ENCODE assay signal across 17 cellular contexts in genomic region chr7:128071376-128071775, GRCh38. TPM values are rescaled to one million over a fixed set of nuclear protein-coding genes. Genes with fewer than 3 reads are reported as not detected.
A peak's percentile ranks its signal among the peaks of the same experiment; 100 is the strongest.
DNase-seq lines count a peak whose midpoint lies in the region; ATAC-seq and TF ChIP-seq lines count a peak whose summit lies in the region.
"Had no signal": no experiment of that assay in that cellular context is flagged by ENCODE, and none has a peak within 500 bp of the region (broad histone marks: within the 10 kb centered on the region; RNA-seq: fewer than 3 reads in every experiment).

No MANE protein-coding gene starts in this region.

- no peak overlapping the region for H3K4me3 Mint-ChIP-seq in activated naive CD4-positive, alpha-beta T cell treated with anti-CD3 and anti-CD28 coated beads, Interleukin-2, amount 10 ng/mL, durations not matched to agents 7 days and 5 days
- H3K4me3 Mint-ChIP-seq in activated naive CD4-positive, alpha-beta T cell treated with anti-CD3 and anti-CD28 coated beads for 36 hours, result no peak overlapping the region
- peak overlapping the region; percentile 71 for H3K4me3 Mint-ChIP-seq in CD8-positive, alpha-beta T cell
- H3K4me3 Mint-ChIP-seq in naive thymus-derived CD4-positive, alpha-beta T cell, result peak overlapping the region; percentile 20 to 88 (median 72)
- H3K4me3 Mint-ChIP-seq: B cell; CD4-positive, alpha-beta memory T cell had no signal

- no peaks in the 10 kb centered on the region for H3K9me3 ChIP-seq in CD8-positive, alpha-beta T cell (ENCODE audit: low read length)
- H3K9me3 ChIP-seq in naive thymus-derived CD4-positive, alpha-beta T cell (ENCODE audit: control insufficient read depth in 2 of 3, low read length in 3 of 3), result no peaks in the 10 kb centered on the region
- H3K9me3 ChIP-seq: HAP-1 had no signal

- no peak for DNase-seq in activated naive CD4-positive, alpha-beta T cell treated with anti-CD3 and anti-CD28 coated beads, Interleukin-2, amount 10 ng/mL, durations not matched to agents 7 days and 5 days
- DNase-seq in activated naive CD4-positive, alpha-beta T cell treated with anti-CD3 and anti-CD28 coated beads for 36 hours, result no peak
- no peak for DNase-seq in CD8-positive, alpha-beta T cell
- peak; percentile 25 for DNase-seq in Jurkat, Clone E6-1 (ENCODE audit: low read depth, low spot score)
- peak in 5 of 9 donors; percentile 14 to 26 (median 20) for DNase-seq in naive thymus-derived CD4-positive, alpha-beta T cell
- no peak for DNase-seq in OCI-M2 (lab: John Stamatoyannopoulos, UW; ENCODE audit: unreplicated experiment)
- no peak for DNase-seq in NOMO-1 treated with DMSO at 0.1 percent for 48 hours (lab: John Stamatoyannopoulos, UW; ENCODE audit: unreplicated experiment)
- no peak for DNase-seq in glomerular visceral epithelial cell (ENCODE audit: extremely low spot score)
- DNase-seq: C1 segment of cervical spinal cord; CD4-positive, alpha-beta memory T cell; COR-L47; DMS153; DMS79 treated with DMSO at 0.1 percent for 48 hours; EL had no signal

- CTCF ChIA-PET in activated naive CD4-positive, alpha-beta T cell treated with anti-CD3 and anti-CD28 coated beads, Interleukin-2, amount 10 ng/mL, durations not matched to agents 7 days and 5 days (lab: Charles Lee), result no interaction called here
- CTCF ChIA-PET in activated naive CD4-positive, alpha-beta T cell treated with anti-CD3 and anti-CD28 coated beads for 36 hours (lab: Charles Lee), result no interaction called here
- CTCF ChIA-PET in CD8-positive, alpha-beta T cell (lab: Charles Lee), result interaction anchor here (1.3 kb wide), 1 partner anchor 19 kb away, joined by 4 read pairs; no protein-coding TSS in a partner anchor
- CTCF ChIA-PET in naive thymus-derived CD4-positive, alpha-beta T cell (lab: Charles Lee), result no interaction called here

- no peak overlapping the region for H3K27ac ChIP-seq in CD8-positive, alpha-beta T cell (ENCODE audit: low read depth, low read length)
- H3K27ac ChIP-seq in naive thymus-derived CD4-positive, alpha-beta T cell (ENCODE audit: low read depth, low read length), result no peak overlapping the region

- ATAC-seq in CD8-positive, alpha-beta T cell, result peak; percentile 38
- no peak for ATAC-seq in naive thymus-derived CD4-positive, alpha-beta T cell

- H3K4me1 Mint-ChIP-seq in activated naive CD4-positive, alpha-beta T cell treated with anti-CD3 and anti-CD28 coated beads, Interleukin-2, amount 10 ng/mL, durations not matched to agents 7 days and 5 days, result peaks cover 20% of the 10 kb centered on the region
- H3K4me1 Mint-ChIP-seq in activated naive CD4-positive, alpha-beta T cell treated with anti-CD3 and anti-CD28 coated beads for 36 hours (ENCODE audit: low read depth), result peaks cover 20% of the 10 kb centered on the region
- peaks cover 43% of the 10 kb centered on the region for H3K4me1 Mint-ChIP-seq in CD8-positive, alpha-beta T cell (ENCODE audit: low read depth)
- H3K4me1 Mint-ChIP-seq in naive thymus-derived CD4-positive, alpha-beta T cell, result peaks cover 23 to 64% (median 42%) of the 10 kb centered on the region in 7 donors
- H3K4me1 Mint-ChIP-seq: B cell had no signal

- intact Hi-C loops in activated naive CD4-positive, alpha-beta T cell treated with anti-CD3 and anti-CD28 coated beads for 36 hours (cut with micrococcal nuclease), result no loop called here
- intact Hi-C loops in CD8-positive, alpha-beta T cell (cut with DNase I, micrococcal nuclease), result no loop called here
- intact Hi-C loops in naive thymus-derived CD4-positive, alpha-beta T cell (cut with micrococcal nuclease), result loop anchor here in 1 of 2 donors (1.0 kb wide), 1 partner anchor 12 kb away; no protein-coding TSS in a partner anchor

- H3K27me3 Mint-ChIP-seq in activated naive CD4-positive, alpha-beta T cell treated with anti-CD3 and anti-CD28 coated beads, Interleukin-2, amount 10 ng/mL, durations not matched to agents 7 days and 5 days, result no peaks in the 10 kb centered on the region
- H3K27me3 Mint-ChIP-seq in activated naive CD4-positive, alpha-beta T cell treated with anti-CD3 and anti-CD28 coated beads for 36 hours (ENCODE audit: low read depth), result no peaks in the 10 kb centered on the region
- H3K27me3 Mint-ChIP-seq in CD8-positive, alpha-beta T cell (ENCODE audit: low read depth), result no peaks in the 10 kb centered on the region
- H3K27me3 Mint-ChIP-seq in naive thymus-derived CD4-positive, alpha-beta T cell, result no peaks in the 10 kb centered on the region
- H3K27me3 Mint-ChIP-seq: B cell; CD4-positive, alpha-beta memory T cell had no signal

- TF ChIP-seq CTCF in CD8-positive, alpha-beta T cell (IDR thresholded peaks at IDR 0.05), result no peak

- no peaks in the 10 kb centered on the region for H3K27me3 ChIP-seq in CD8-positive, alpha-beta T cell (ENCODE audit: insufficient read depth, low read length)
- no peaks in the 10 kb centered on the region for H3K27me3 ChIP-seq in naive thymus-derived CD4-positive, alpha-beta T cell (ENCODE audit: control insufficient read depth in 2 of 2, insufficient read depth in 2 of 2, low read length in 2 of 2)

- peaks cover 8% of the 10 kb centered on the region for H3K36me3 Mint-ChIP-seq in activated naive CD4-positive, alpha-beta T cell treated with anti-CD3 and anti-CD28 coated beads, Interleukin-2, amount 10 ng/mL, durations not matched to agents 7 days and 5 days
- H3K36me3 Mint-ChIP-seq in activated naive CD4-positive, alpha-beta T cell treated with anti-CD3 and anti-CD28 coated beads for 36 hours (ENCODE audit: low read depth), result peaks cover 13% of the 10 kb centered on the region
- H3K36me3 Mint-ChIP-seq in CD8-positive, alpha-beta T cell, result peaks cover 11% of the 10 kb centered on the region
- peaks cover 0 to 26% (median 2%) of the 10 kb centered on the region in 5 donors for H3K36me3 Mint-ChIP-seq in naive thymus-derived CD4-positive, alpha-beta T cell

- POLR2A ChIA-PET in CD8-positive, alpha-beta T cell (lab: Charles Lee), result no interaction called here
- POLR2A ChIA-PET in naive thymus-derived CD4-positive, alpha-beta T cell (lab: Charles Lee), result interaction anchor here (0.5 kb wide), 1 partner anchor 38 kb away, joined by 3 read pairs; no protein-coding TSS in a partner anchor

- H3K4me1 ChIP-seq in CD8-positive, alpha-beta T cell (ENCODE audit: insufficient read depth, low read length), result peaks cover 40% of the 10 kb centered on the region
- peaks cover 0 to 9% of the 10 kb centered on the region in 2 donors for H3K4me1 ChIP-seq in naive thymus-derived CD4-positive, alpha-beta T cell (ENCODE audit: control insufficient read depth in 2 of 2, insufficient read depth in 2 of 2, low read length in 2 of 2)
- H3K4me1 ChIP-seq: HAP-1 had no signal

- H3K36me3 ChIP-seq in CD8-positive, alpha-beta T cell (ENCODE audit: insufficient read depth, low read length), result no peaks in the 10 kb centered on the region
- peaks cover 0 to 14% (median 0%) of the 10 kb centered on the region in 3 experiments for H3K36me3 ChIP-seq in naive thymus-derived CD4-positive, alpha-beta T cell (ENCODE audit: control insufficient read depth in 2 of 3, insufficient read depth in 3 of 3, low read length in 3 of 3)
- H3K36me3 ChIP-seq: HAP-1 had no signal

- H3K9me3 Mint-ChIP-seq in activated naive CD4-positive, alpha-beta T cell treated with anti-CD3 and anti-CD28 coated beads, Interleukin-2, amount 10 ng/mL, durations not matched to agents 7 days and 5 days, result no peaks in the 10 kb centered on the region
- H3K9me3 Mint-ChIP-seq in activated naive CD4-positive, alpha-beta T cell treated with anti-CD3 and anti-CD28 coated beads for 36 hours, result no peaks in the 10 kb centered on the region
- H3K9me3 Mint-ChIP-seq in CD8-positive, alpha-beta T cell, result no peaks in the 10 kb centered on the region
- no peaks in the 10 kb centered on the region for H3K9me3 Mint-ChIP-seq in naive thymus-derived CD4-positive, alpha-beta T cell
- H3K9me3 Mint-ChIP-seq: CD4-positive, alpha-beta memory T cell had no signal

- peak overlapping the region; percentile 9 for H3K27ac Mint-ChIP-seq in activated naive CD4-positive, alpha-beta T cell treated with anti-CD3 and anti-CD28 coated beads, Interleukin-2, amount 10 ng/mL, durations not matched to agents 7 days and 5 days
- H3K27ac Mint-ChIP-seq in activated naive CD4-positive, alpha-beta T cell treated with anti-CD3 and anti-CD28 coated beads for 36 hours, result no peak overlapping the region
- H3K27ac Mint-ChIP-seq in CD8-positive, alpha-beta T cell, result peak overlapping the region; percentile 24
- H3K27ac Mint-ChIP-seq in naive thymus-derived CD4-positive, alpha-beta T cell, result peak overlapping the region in 8 of 9 donors; percentile 1 to 81 (median 44)
- H3K27ac Mint-ChIP-seq: B cell had no signal

- H3K4me3 ChIP-seq in CD8-positive, alpha-beta T cell (ENCODE audit: low read depth, low read length), result peak overlapping the region; percentile 29
- no peak overlapping the region for H3K4me3 ChIP-seq in Jurkat, Clone E6-1 (ENCODE audit: low read length)
- no peak overlapping the region for H3K4me3 ChIP-seq in naive thymus-derived CD4-positive, alpha-beta T cell (ENCODE audit: low read length)
- H3K4me3 ChIP-seq: HAP-1 had no signal

RNA-seq across cellular contexts. Expression of gene LRRC4, which starts 40.1 kb away (rescaled TPM):
- 1 to 10 TPM in 1 of 2 experiments, under 1 TPM in 1; 0.74 to 1.3 TPM for total RNA-seq in activated naive CD4-positive, alpha-beta T cell treated with anti-CD3 and anti-CD28 coated beads for 36 hours
- 1 to 10 TPM; 1.2 to 1.5 TPM for total RNA-seq in CD8-positive, alpha-beta T cell
- polyA plus RNA-seq in Jurkat, Clone E6-1 (2012; ENCODE audit: insufficient read depth, insufficient read length), result not detected
- total RNA-seq in naive thymus-derived CD4-positive, alpha-beta T cell, result 1 to 10 TPM in 1 of 5 experiments, under 1 TPM in 3, not detected in 1; 0.57 to 5.7 (median 0.88) TPM
- polyA plus RNA-seq in naive thymus-derived CD4-positive, alpha-beta T cell, result under 1 TPM in 1 of 2 donors, not detected in 1; 0.14 TPM
- total RNA-seq: CD4-positive, alpha-beta memory T cell; HT1080 had no signal
- polyA plus RNA-seq: CD4-positive, alpha-beta memory T cell had no signal

Comparison
In these comparisons a context has a peak if more than half of its experiments do, and no peak if none do; other contexts are left out.
1. DNase-seq: peak in Jurkat, Clone E6-1 (single experiment) and naive thymus-derived CD4-positive, alpha-beta T cell (5 of 9); none in activated naive CD4-positive, alpha-beta T cell treated with anti-CD3 and anti-CD28 coated beads, Interleukin-2, amount 10 ng/mL, durations not matched to agents 7 days and 5 days (single experiment), activated naive CD4-positive, alpha-beta T cell treated with anti-CD3 and anti-CD28 coated beads for 36 hours (single experiment), CD8-positive, alpha-beta T cell (0 of 7), OCI-M2 (single experiment), NOMO-1 treated with DMSO at 0.1 percent for 48 hours (single experiment) and glomerular visceral epithelial cell (single experiment).
2. H3K4me3 Mint-ChIP-seq: peak in CD8-positive, alpha-beta T cell (single experiment) and naive thymus-derived CD4-positive, alpha-beta T cell (10 of 10); none in activated naive CD4-positive, alpha-beta T cell treated with anti-CD3 and anti-CD28 coated beads, Interleukin-2, amount 10 ng/mL, durations not matched to agents 7 days and 5 days (single experiment) and activated naive CD4-positive, alpha-beta T cell treated with anti-CD3 and anti-CD28 coated beads for 36 hours (single experiment).